In genomic region chr10:57300718-57301117, GRCh38 we compare ENCODE assay signal across 23 cellular contexts.
"Had no signal": no experiment of that assay in that cellular context is flagged by ENCODE, and none has a peak within 500 bp of the region (broad histone marks: within the 10 kb centered on the region; RNA-seq: fewer than 3 reads in every experiment).

No MANE protein-coding gene starts in this region.

- H3K4me2 ChIP-seq: KMS-11 had no signal

- H3K4me3 ChIP-seq: SJSA1, SK-N-MC had no signal

- H3K9ac ChIP-seq: KMS-11 had no signal

- H3K36me3 ChIP-seq: SJSA1 had no signal

- DNase-seq: Kasumi-1, MM.1S, NCI-H1092 treated with DMSO at 0.1 percent for 48 hours, NCI-H1436, NCI-H187, NCI-H2029, NCI-H2081 treated with DMSO at 0.1 percent for 48 hours, NCI-H2171, NCI-H226, NCI-H446, NCI-H510A, NCI-H524 treated with DMSO at 0.1 percent for 48 hours, NCI-H69, NCI-H774, Right ventricle myocardium superior, RPMI8226, SIG-M5 had no signal

- H3K27ac ChIP-seq: HL-60, KMS-11, SJSA1, SK-N-MC had no signal

- H3K9me3 ChIP-seq: SJSA1 had no signal

- H3K27me3 ChIP-seq: SJSA1 had no signal

- FAIRE-seq: HTR-8/SVneo, RCC 7860 had no signal

- H3K4me1 ChIP-seq: SJSA1 had no signal
